12 cellular contexts compared by ENCODE assay signal in genomic region chr7:37656913-37657530, GRCh38.
DNase-seq lines count a peak whose midpoint lies in the region; ATAC-seq lines count a peak whose summit lies in the region.
"Had no signal": no experiment of that assay in that cellular context is flagged by ENCODE, and none has a peak within 500 bp of the region (broad histone marks: within the 10 kb centered on the region; RNA-seq: fewer than 3 reads in every experiment).

No MANE protein-coding gene starts in this region.

- H3K4me3 Mint-ChIP-seq in central memory CD8-positive, alpha-beta T cell = peak overlapping the region; percentile 53
- H3K4me3 Mint-ChIP-seq: activated T-cell treated with anti-CD3 and anti-CD28 coated beads, Interleukin-2, amount 50 U/mL, for 24 hours had no signal

- H3K9me3 Mint-ChIP-seq in central memory CD8-positive, alpha-beta T cell = peaks cover 5% of the 10 kb centered on the region
- H3K9me3 Mint-ChIP-seq: activated T-cell treated with anti-CD3 and anti-CD28 coated beads, Interleukin-2, amount 50 U/mL, for 24 hours had no signal

- ATAC-seq in GM18508 (IDR thresholded peaks at IDR 0.05; ENCODE audit: insufficient read depth, unreplicated experiment) (peak; percentile 84), GM21423 (IDR thresholded peaks at IDR 0.05; ENCODE audit: unreplicated experiment) (peak; percentile 93), HG03108 (IDR thresholded peaks at IDR 0.05; ENCODE audit: unreplicated experiment) (peak; percentile 95)
- ATAC-seq in central memory CD8-positive, alpha-beta T cell (replicated peaks; ENCODE audit: extremely low read depth, poor library complexity, severe bottlenecking) = peak; percentile 83

- peaks cover 8% of the 10 kb centered on the region for H3K36me3 Mint-ChIP-seq in central memory CD8-positive, alpha-beta T cell (ENCODE audit: insufficient read depth)

- no peak for DNase-seq in central memory CD8-positive, alpha-beta T cell (ENCODE audit: low spot score in 2 of 2)
- no peak for DNase-seq in NCI-H69 (lab: John Stamatoyannopoulos, UW)
- DNase-seq in SHP77 treated with DMSO at 0.1 percent for 48 hours (lab: John Stamatoyannopoulos, UW) = no peak
- DNase-seq in NCI-H2029 treated with DMSO at 0.1 percent for 48 hours (lab: John Stamatoyannopoulos, UW) = no peak
- DNase-seq in cortex of kidney (lab: John Stamatoyannopoulos, UW) = no peak
- DNase-seq: activated T-cell treated with anti-CD3 and anti-CD28 coated beads, Interleukin-2, amount 50 U/mL, for 24 hours; GOT3; SW 1271; upper lobe of left lung had no signal

- peaks cover 19% of the 10 kb centered on the region for H3K4me1 Mint-ChIP-seq in central memory CD8-positive, alpha-beta T cell

- H3K27ac Mint-ChIP-seq in central memory CD8-positive, alpha-beta T cell (ENCODE audit: low read depth) = peak overlapping the region; percentile 64
- H3K27ac Mint-ChIP-seq: activated T-cell treated with anti-CD3 and anti-CD28 coated beads, Interleukin-2, amount 50 U/mL, for 24 hours had no signal

- H3K27me3 Mint-ChIP-seq in central memory CD8-positive, alpha-beta T cell = no peaks in the 10 kb centered on the region
